In genomic region chr21:17711896-17712295, GRCh38 we compare ENCODE assay signal across 28 cellular contexts.
DNase-seq lines count a peak whose midpoint lies in the region; ATAC-seq and TF ChIP-seq lines count a peak whose summit lies in the region.
"Had no signal": no experiment of that assay in that cellular context is flagged by ENCODE, and none has a peak within 500 bp of the region (broad histone marks: within the 10 kb centered on the region; RNA-seq: fewer than 3 reads in every experiment).

No MANE protein-coding gene starts in this region.

- H3K23ac ChIP-seq in mesenchymal stem cell (ENCODE audit: low read length in 2 of 2) = no peak overlapping the region

- H3K4me2 ChIP-seq in mammary epithelial cell (ENCODE audit: insufficient read depth, low read depth, low read length) (peak overlapping the region; percentile 31), mesenchymal stem cell (ENCODE audit: low read length, poor library complexity, severe bottlenecking) (no peak overlapping the region)

- no peaks in the 10 kb centered on the region for H3K79me1 ChIP-seq in mesenchymal stem cell (replicated peaks; ENCODE audit: low read length, poor library complexity, severe bottlenecking)

- H3K9ac ChIP-seq in mammary epithelial cell (ENCODE audit: insufficient read depth, low read length) (no peak overlapping the region), mesenchymal stem cell (ENCODE audit: low read length) (no peak overlapping the region)

- in situ Hi-C loops in mammary epithelial cell (cut with MboI; ENCODE audit: low sequenced_read_pairs in 2 of 2) = no loop called here

- H4K20me1 ChIP-seq in mammary epithelial cell (ENCODE audit: insufficient read depth, low read length) = no peaks in the 10 kb centered on the region

- H2AFZ ChIP-seq in mammary epithelial cell (ENCODE audit: low read depth, low read length) (peak overlapping the region; percentile 72), mesenchymal stem cell (ENCODE audit: low read depth, low read length) (no peak overlapping the region)

- H2BK15ac ChIP-seq in mesenchymal stem cell (ENCODE audit: low read depth, poor library complexity, severe bottlenecking) = no peak overlapping the region

- H2BK12ac ChIP-seq in mesenchymal stem cell (ENCODE audit: low read length in 2 of 2) = no peak overlapping the region

- no peak overlapping the region for H3K14ac ChIP-seq in mesenchymal stem cell (ENCODE audit: low read length in 2 of 2)

- ATAC-seq in GM19023 (IDR thresholded peaks at IDR 0.05; ENCODE audit: unreplicated experiment) (no peak), GM18498 (IDR thresholded peaks at IDR 0.05; ENCODE audit: unreplicated experiment) (no peak)
- ATAC-seq: heart left ventricle; HepG2; right lobe of liver; SK-N-SH treated with all-trans-retinoic acid at 6 μM for 48 hours; stimulated activated memory B cell treated with anti-CD40 and anti-IgM and Interleukin-4, amounts not matched to agents 10 μg/mL and 1 μg/mL and 100 μg/mL, for 72 hours; upper lobe of right lung had no signal

- intact Hi-C loops in mammary epithelial cell (cut with micrococcal nuclease) = no loop called here

- no TSS peak for BruUV-seq in mammary epithelial cell (replicated peaks; lab: Mats Ljungman, UMichigan)

- no peak overlapping the region for H2BK5ac ChIP-seq in mesenchymal stem cell (ENCODE audit: low read depth, low read length, poor library complexity, severe bottlenecking)

- no peaks in the 10 kb centered on the region for H3K79me2 ChIP-seq in mammary epithelial cell (ENCODE audit: insufficient read depth, low read length)

- DNase-seq in HL-60 (ENCODE audit: low read depth in 1 of 2, low spot score in 1 of 2) (peak; percentile 10 to 32), OCI-M1 (lab: John Stamatoyannopoulos, UW) (peak; percentile 34), mammary epithelial cell (peak; percentile 82), mesenchymal stem cell (peak; percentile 28)
- DNase-seq in activated naive CD4-positive, alpha-beta T cell (lab: John Stamatoyannopoulos, UW) = no peak
- DNase-seq: activated CD4-positive, alpha-beta T cell treated with anti-CD3 and anti-CD28 coated beads, Interleukin-2, amount 10 ng/mL, durations not matched to agents 7 days and 5 days; activated T-cell treated with anti-CD3 and anti-CD28 coated beads, Interleukin-2, amount 50 U/mL, for 48 hours; adrenal gland; C1 segment of cervical spinal cord; Caco-2; DND-41; GOT3; heart left ventricle; Karpas-422; left cardiac atrium; NCI-H1105; NCI-H187 treated with DMSO at 0.1 percent for 48 hours; NCI-H526; posterior cingulate gyrus; right lobe of liver; stimulated activated CD4-positive, alpha-beta T cell treated with anti-CD3 and anti-CD28 coated beads, Interleukin-4, amount 100 ng/mL, for 24 hours; upper lobe of right lung had no signal

- H3K4ac ChIP-seq in mesenchymal stem cell (ENCODE audit: low read depth in 1 of 2, low read length in 2 of 2) = no peak overlapping the region

- H3K18ac ChIP-seq in mesenchymal stem cell (ENCODE audit: low read depth in 1 of 2, low read length in 2 of 2) = no peak overlapping the region

- no peak overlapping the region for H4K91ac ChIP-seq in mesenchymal stem cell (ENCODE audit: low read length)

- no peaks in the 10 kb centered on the region for H3K27me3 ChIP-seq in HL-60 (ENCODE audit: insufficient read depth, poor library complexity, severe bottlenecking)
- no peaks in the 10 kb centered on the region for H3K27me3 ChIP-seq in mammary epithelial cell (ENCODE audit: insufficient read depth, low read length)
- H3K27me3 ChIP-seq in mesenchymal stem cell (ENCODE audit: control insufficient read depth in 1 of 2, insufficient read depth in 1 of 2, low read length in 2 of 2) = no peaks in the 10 kb centered on the region
- H3K27me3 ChIP-seq: adrenal gland, heart left ventricle, right lobe of liver, upper lobe of right lung had no signal

- no peak overlapping the region for H2AK5ac ChIP-seq in mesenchymal stem cell (ENCODE audit: low read length, severe bottlenecking)

- no peaks in the 10 kb centered on the region for H3K36me3 ChIP-seq in mammary epithelial cell (ENCODE audit: insufficient read depth, low read length)
- H3K36me3 ChIP-seq in mesenchymal stem cell (ENCODE audit: control insufficient read depth in 1 of 2, insufficient read depth in 2 of 2, low read depth in 1 of 2, low read length in 2 of 2) = no peaks in the 10 kb centered on the region
- H3K36me3 ChIP-seq: adrenal gland, heart left ventricle, right lobe of liver, upper lobe of right lung had no signal

- no peak overlapping the region for H2BK120ac ChIP-seq in mesenchymal stem cell (ENCODE audit: low read depth, low read length)

- H3K9me3 ChIP-seq in mammary epithelial cell (replicated peaks; ENCODE audit: insufficient read depth, low read length) = peaks cover 2% of the 10 kb centered on the region
- no peaks in the 10 kb centered on the region for H3K9me3 ChIP-seq in mesenchymal stem cell (ENCODE audit: control insufficient read depth, low read length)
- H3K9me3 ChIP-seq: adrenal gland, right lobe of liver, upper lobe of right lung had no signal

- no peak overlapping the region for H4K8ac ChIP-seq in mesenchymal stem cell (ENCODE audit: low read length)

- H3K4me3 ChIP-seq in HL-60 (replicated peaks; ENCODE audit: insufficient read depth, low read length) (no peak overlapping the region), mammary epithelial cell (replicated peaks in 1 of 3; ENCODE audit: insufficient read depth in 1 of 3, low read depth in 2 of 3, low read length in 3 of 3) (no peak overlapping the region), mesenchymal stem cell (ENCODE audit: insufficient read depth in 1 of 2, low read depth in 1 of 2, low read length in 2 of 2) (no peak overlapping the region)
- H3K4me3 ChIP-seq: adrenal gland, heart left ventricle, right lobe of liver, upper lobe of right lung had no signal

- CTCF ChIA-PET in mammary epithelial cell (lab: Charles Lee; ENCODE audit: low non-redundant PET) = no interaction called here

- TF ChIP-seq CTCF in HL-60 (IDR thresholded peaks at IDR 0.05; ENCODE audit: insufficient read depth, low read length) (no peak), mammary epithelial cell (conservative IDR thresholded peaks at IDR 0.05 in 1 of 2, IDR thresholded peaks at IDR 0.05 in 1 of 2; ENCODE audit: extremely low read depth in 1 of 2, insufficient read depth in 1 of 2, low read depth in 1 of 2, low read length in 2 of 2) (no peak)

- dilution Hi-C loops in mammary epithelial cell (cut with HindIII; ENCODE audit: low sequenced_read_pairs) = no loop called here

- no peak overlapping the region for H3K27ac ChIP-seq in HL-60 (replicated peaks)
- no peak overlapping the region for H3K27ac ChIP-seq in mammary epithelial cell (ENCODE audit: insufficient read depth, low read depth, low read length)
- no peak overlapping the region for H3K27ac ChIP-seq in mesenchymal stem cell (ENCODE audit: low read length, poor library complexity, severe bottlenecking)
- H3K27ac ChIP-seq: adrenal gland, heart left ventricle, right lobe of liver, RWPE1, upper lobe of right lung had no signal

- H3K4me1 ChIP-seq in mammary epithelial cell (ENCODE audit: insufficient read depth, low read length) = peaks cover 24% of the 10 kb centered on the region
- no peaks in the 10 kb centered on the region for H3K4me1 ChIP-seq in mesenchymal stem cell (ENCODE audit: control insufficient read depth, insufficient read depth, low read depth, low read length)
- H3K4me1 ChIP-seq: adrenal gland, heart left ventricle, right lobe of liver, upper lobe of right lung had no signal

Comparison
In these comparisons a context has a peak if more than half of its experiments do, and no peak if none do; other contexts are left out.
1. DNase-seq: peak in HL-60 (2 of 2), OCI-M1 (single experiment), mammary epithelial cell (single experiment) and mesenchymal stem cell (single experiment); none in activated naive CD4-positive, alpha-beta T cell (0 of 4).